ENCODE assay signal across 8 cellular contexts in the genomic region with DNA sequence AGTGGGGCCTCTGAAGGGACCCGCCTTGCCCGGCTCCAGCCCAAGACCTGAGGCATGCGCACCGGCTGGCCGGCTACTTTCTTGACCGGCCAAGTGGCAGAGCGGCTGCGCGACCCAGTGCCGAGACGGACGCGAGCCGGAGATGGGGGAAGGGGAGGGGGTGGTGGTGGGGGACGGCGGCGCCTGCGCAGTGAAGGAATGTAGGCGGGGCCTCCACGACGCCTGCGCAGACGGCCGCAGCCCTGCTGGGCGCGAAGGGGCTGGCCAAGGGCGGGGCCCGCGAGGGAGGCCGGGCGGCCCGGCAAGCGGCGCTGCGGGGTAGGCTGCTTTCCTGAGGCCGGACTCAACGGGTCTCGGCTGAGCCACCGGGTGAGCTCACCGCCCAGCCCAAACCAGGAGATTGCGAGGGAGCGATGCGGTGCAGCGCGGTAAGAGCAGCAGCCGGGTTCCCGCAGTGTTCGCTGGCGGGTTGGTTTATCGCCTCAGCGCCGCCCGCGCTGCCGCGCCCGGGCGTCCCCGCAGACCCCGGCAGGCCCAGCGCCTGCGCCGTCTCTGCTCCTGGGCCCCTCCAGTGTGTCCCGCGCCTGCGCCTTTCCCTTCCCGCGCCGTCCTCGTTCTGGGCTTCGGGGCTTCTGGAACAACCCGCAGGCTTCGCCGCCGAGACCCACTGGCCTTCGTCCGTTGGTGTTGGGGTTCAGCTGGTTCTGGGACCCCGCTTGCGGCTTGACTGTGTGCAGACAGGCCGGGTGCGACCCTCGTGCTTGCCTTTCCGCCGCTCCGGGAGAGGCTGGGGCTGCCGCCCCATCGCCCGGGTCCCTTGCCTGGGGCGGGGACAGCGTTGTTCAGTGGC. TPM values are rescaled to one million over a fixed set of nuclear protein-coding genes. Genes with fewer than 3 reads are reported as not detected.
DNase-seq lines count a peak whose midpoint lies in the region; ATAC-seq and TF ChIP-seq lines count a peak whose summit lies in the region.

A gene with protein sequence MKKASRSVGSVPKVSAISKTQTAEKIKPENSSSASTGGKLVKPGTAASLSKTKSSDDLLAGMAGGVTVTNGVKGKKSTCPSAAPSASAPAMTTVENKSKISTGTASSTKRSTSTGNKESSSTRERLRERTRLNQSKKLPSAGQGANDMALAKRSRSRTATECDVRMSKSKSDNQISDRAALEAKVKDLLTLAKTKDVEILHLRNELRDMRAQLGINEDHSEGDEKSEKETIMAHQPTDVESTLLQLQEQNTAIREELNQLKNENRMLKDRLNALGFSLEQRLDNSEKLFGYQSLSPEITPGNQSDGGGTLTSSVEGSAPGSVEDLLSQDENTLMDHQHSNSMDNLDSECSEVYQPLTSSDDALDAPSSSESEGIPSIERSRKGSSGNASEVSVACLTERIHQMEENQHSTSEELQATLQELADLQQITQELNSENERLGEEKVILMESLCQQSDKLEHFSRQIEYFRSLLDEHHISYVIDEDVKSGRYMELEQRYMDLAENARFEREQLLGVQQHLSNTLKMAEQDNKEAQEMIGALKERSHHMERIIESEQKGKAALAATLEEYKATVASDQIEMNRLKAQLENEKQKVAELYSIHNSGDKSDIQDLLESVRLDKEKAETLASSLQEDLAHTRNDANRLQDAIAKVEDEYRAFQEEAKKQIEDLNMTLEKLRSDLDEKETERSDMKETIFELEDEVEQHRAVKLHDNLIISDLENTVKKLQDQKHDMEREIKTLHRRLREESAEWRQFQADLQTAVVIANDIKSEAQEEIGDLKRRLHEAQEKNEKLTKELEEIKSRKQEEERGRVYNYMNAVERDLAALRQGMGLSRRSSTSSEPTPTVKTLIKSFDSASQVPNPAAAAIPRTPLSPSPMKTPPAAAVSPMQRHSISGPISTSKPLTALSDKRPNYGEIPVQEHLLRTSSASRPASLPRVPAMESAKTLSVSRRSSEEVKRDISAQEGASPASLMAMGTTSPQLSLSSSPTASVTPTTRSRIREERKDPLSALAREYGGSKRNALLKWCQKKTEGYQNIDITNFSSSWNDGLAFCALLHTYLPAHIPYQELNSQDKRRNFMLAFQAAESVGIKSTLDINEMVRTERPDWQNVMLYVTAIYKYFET (plus strand): TSS at position 276 of the 850 bp plus-strand sequence. CDS start 31,401 bp downstream, outside the sequence.

- peak; percentile 98 for TF ChIP-seq POLR2A in GM19099 (IDR thresholded peaks at IDR 0.05; ENCODE audit: extremely low read depth, insufficient read length, low read depth)

- peak; percentile 85 to 92 for DNase-seq in AML-193 (lab: John Stamatoyannopoulos, UW)
- peak; percentile 65 for DNase-seq in NCI-H510A (lab: John Stamatoyannopoulos, UW)
- peak; percentile 89 for DNase-seq in activated CD4-positive, alpha-beta T cell treated with anti-CD3 and anti-CD28 coated beads for 1 hour
- peak; percentile 94 for DNase-seq in cerebellum (ENCODE audit: low spot score)
- peak; percentile 77 for DNase-seq in kidney glomerular epithelial cell (lab: John Stamatoyannopoulos, UW)
- peak; percentile 79 to 87 for DNase-seq in stimulated activated CD4-positive, alpha-beta T cell treated with anti-CD3 and anti-CD28 coated beads, Interleukin-15, amount 100 ng/mL, for 48 hours (ENCODE audit: low read depth in 2 of 2)

- peak; percentile 57 for ATAC-seq in HG03378 (IDR thresholded peaks at IDR 0.05; ENCODE audit: unreplicated experiment)

RNA-seq across cellular contexts. Expression of the gene that starts here (rescaled TPM):
- 45.8 TPM for total RNA-seq in cerebellum

Comparison
In these comparisons a context has a peak if more than half of its experiments do, and no peak if none do; other contexts are left out.
1. Peak in every context shown above with its lines: DNase-seq and ATAC-seq.